1 cellular context compared by ENCODE assay signal in the genomic region with DNA sequence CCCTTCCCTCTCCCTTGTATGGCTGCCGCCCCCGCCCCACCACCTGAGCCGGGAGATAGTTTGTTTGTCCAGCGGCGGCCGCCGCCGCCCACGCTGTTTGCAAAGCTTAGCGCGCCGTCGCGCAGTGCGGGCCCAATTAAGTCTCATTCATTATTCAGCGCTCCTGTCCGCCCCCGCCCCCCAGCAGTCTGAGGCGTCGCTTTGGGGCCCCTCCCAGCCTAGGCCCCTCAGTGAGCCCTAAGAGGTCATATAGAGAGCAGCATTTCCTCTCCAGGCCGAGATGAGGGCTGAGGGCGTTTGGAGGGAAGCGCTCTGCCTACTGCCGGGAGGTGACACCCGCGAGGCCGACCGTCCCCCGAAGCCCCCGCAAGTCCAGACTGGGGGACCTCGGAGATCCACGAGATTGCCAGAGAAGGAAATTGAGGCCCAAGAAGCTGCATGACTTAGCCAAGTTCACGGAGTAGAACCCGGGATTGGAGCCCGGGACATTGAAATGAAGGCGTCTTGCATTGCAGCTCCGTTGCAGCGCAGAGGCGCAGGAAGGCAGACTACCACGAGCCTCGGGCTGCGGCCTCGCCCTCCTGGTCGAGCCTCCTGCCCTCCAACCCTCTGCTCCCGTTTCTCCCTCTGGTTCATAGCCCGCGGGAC.
TF ChIP-seq lines count a peak whose summit lies in the region.

A gene (plus strand): TSS at position 230 of the 648 bp plus-strand sequence. CDS start 1,985 bp downstream, outside the sequence.

TF ChIP-seq in HepG2, 621 proteins besides CTCF, POLR2A, EP300 and RAD21 (continued from another document):
- TF ChIP-seq, protein P1, sequence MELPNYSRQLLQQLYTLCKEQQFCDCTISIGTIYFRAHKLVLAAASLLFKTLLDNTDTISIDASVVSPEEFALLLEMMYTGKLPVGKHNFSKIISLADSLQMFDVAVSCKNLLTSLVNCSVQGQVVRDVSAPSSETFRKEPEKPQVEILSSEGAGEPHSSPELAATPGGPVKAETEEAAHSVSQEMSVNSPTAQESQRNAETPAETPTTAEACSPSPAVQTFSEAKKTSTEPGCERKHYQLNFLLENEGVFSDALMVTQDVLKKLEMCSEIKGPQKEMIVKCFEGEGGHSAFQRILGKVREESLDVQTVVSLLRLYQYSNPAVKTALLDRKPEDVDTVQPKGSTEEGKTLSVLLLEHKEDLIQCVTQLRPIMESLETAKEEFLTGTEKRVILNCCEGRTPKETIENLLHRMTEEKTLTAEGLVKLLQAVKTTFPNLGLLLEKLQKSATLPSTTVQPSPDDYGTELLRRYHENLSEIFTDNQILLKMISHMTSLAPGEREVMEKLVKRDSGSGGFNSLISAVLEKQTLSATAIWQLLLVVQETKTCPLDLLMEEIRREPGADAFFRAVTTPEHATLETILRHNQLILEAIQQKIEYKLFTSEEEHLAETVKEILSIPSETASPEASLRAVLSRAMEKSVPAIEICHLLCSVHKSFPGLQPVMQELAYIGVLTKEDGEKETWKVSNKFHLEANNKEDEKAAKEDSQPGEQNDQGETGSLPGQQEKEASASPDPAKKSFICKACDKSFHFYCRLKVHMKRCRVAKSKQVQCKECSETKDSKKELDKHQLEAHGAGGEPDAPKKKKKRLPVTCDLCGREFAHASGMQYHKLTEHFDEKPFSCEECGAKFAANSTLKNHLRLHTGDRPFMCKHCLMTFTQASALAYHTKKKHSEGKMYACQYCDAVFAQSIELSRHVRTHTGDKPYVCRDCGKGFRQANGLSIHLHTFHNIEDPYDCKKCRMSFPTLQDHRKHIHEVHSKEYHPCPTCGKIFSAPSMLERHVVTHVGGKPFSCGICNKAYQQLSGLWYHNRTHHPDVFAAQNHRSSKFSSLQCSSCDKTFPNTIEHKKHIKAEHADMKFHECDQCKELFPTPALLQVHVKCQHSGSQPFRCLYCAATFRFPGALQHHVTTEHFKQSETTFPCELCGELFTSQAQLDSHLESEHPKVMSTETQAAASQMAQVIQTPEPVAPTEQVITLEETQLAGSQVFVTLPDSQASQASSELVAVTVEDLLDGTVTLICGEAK (IDR thresholded peaks at IDR 0.05) = no peak
- TF ChIP-seq, protein P1 (CRISPR knock-in tag; IDR thresholded peaks at IDR 0.05) = peak; percentile 65; the same call in 1 of the 2 replicates
- TF ChIP-seq GFI1 (CRISPR knock-in tag; IDR thresholded peaks at IDR 0.05; ENCODE audit: borderline replicate concordance) = no peak
- TF ChIP-seq, protein P2, sequence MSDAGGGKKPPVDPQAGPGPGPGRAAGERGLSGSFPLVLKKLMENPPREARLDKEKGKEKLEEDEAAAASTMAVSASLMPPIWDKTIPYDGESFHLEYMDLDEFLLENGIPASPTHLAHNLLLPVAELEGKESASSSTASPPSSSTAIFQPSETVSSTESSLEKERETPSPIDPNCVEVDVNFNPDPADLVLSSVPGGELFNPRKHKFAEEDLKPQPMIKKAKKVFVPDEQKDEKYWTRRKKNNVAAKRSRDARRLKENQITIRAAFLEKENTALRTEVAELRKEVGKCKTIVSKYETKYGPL (CRISPR knock-in tag; IDR thresholded peaks at IDR 0.05) = no peak
- no peak for TF ChIP-seq KLF9 (CRISPR knock-in tag; IDR thresholded peaks at IDR 0.05; ENCODE audit: low read depth)
- TF ChIP-seq ZSCAN21 (CRISPR knock-in tag; IDR thresholded peaks at IDR 0.05; ENCODE audit: borderline replicate concordance) = peak; percentile 29; the same call in 1 of the 2 replicates
- TF ChIP-seq, protein P3, sequence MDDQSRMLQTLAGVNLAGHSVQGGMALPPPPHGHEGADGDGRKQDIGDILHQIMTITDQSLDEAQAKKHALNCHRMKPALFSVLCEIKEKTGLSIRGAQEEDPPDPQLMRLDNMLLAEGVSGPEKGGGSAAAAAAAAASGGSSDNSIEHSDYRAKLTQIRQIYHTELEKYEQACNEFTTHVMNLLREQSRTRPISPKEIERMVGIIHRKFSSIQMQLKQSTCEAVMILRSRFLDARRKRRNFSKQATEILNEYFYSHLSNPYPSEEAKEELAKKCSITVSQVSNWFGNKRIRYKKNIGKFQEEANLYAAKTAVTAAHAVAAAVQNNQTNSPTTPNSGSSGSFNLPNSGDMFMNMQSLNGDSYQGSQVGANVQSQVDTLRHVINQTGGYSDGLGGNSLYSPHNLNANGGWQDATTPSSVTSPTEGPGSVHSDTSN (CRISPR knock-in tag; IDR thresholded peaks at IDR 0.05; ENCODE audit: borderline replicate concordance) = no peak
- no peak for TF ChIP-seq RORA (CRISPR knock-in tag; IDR thresholded peaks at IDR 0.05)
- no peak for TF ChIP-seq RBM22 (optimal IDR thresholded peaks at IDR 0.05; ENCODE audit: low read length)
- TF ChIP-seq ZNF205 (CRISPR knock-in tag; IDR thresholded peaks at IDR 0.05) = no peak
- no peak for TF ChIP-seq ZNF615 (CRISPR knock-in tag; IDR thresholded peaks at IDR 0.05; ENCODE audit: borderline replicate concordance)
- no peak for TF ChIP-seq MIER3 (CRISPR knock-in tag; IDR thresholded peaks at IDR 0.05; ENCODE audit: borderline replicate concordance)
- no peak for TF ChIP-seq ZNF296 (CRISPR knock-in tag; conservative IDR thresholded peaks at IDR 0.05)
- TF ChIP-seq, protein P4, sequence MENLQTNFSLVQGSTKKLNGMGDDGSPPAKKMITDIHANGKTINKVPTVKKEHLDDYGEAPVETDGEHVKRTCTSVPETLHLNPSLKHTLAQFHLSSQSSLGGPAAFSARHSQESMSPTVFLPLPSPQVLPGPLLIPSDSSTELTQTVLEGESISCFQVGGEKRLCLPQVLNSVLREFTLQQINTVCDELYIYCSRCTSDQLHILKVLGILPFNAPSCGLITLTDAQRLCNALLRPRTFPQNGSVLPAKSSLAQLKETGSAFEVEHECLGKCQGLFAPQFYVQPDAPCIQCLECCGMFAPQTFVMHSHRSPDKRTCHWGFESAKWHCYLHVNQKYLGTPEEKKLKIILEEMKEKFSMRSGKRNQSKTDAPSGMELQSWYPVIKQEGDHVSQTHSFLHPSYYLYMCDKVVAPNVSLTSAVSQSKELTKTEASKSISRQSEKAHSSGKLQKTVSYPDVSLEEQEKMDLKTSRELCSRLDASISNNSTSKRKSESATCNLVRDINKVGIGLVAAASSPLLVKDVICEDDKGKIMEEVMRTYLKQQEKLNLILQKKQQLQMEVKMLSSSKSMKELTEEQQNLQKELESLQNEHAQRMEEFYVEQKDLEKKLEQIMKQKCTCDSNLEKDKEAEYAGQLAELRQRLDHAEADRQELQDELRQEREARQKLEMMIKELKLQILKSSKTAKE (CRISPR knock-in tag; IDR thresholded peaks at IDR 0.05; ENCODE audit: borderline replicate concordance) = no peak
- 0 out of 2 replicates have a peak, but pooled peaks have one; percentile 51 for TF ChIP-seq NRL (CRISPR knock-in tag; IDR thresholded peaks at IDR 0.05; ENCODE audit: borderline replicate concordance)
- 0 out of 2 replicates have a peak, but pooled peaks have one; percentile 38 for TF ChIP-seq CHCHD3 (CRISPR knock-in tag; IDR thresholded peaks at IDR 0.05)
- no peak for TF ChIP-seq TRIM24 (CRISPR knock-in tag; IDR thresholded peaks at IDR 0.05)
- TF ChIP-seq ZNF605 (CRISPR knock-in tag; IDR thresholded peaks at IDR 0.05) = no peak
- no peak for TF ChIP-seq NCOR1 (IDR thresholded peaks at IDR 0.05; ENCODE audit: borderline replicate concordance, low read length)
- TF ChIP-seq NFIC (IDR thresholded peaks at IDR 0.05; ENCODE audit: low read length) = no peak
- no peak for TF ChIP-seq BORCS8-MEF2B (CRISPR knock-in tag; IDR thresholded peaks at IDR 0.05)
- TF ChIP-seq, protein P5, sequence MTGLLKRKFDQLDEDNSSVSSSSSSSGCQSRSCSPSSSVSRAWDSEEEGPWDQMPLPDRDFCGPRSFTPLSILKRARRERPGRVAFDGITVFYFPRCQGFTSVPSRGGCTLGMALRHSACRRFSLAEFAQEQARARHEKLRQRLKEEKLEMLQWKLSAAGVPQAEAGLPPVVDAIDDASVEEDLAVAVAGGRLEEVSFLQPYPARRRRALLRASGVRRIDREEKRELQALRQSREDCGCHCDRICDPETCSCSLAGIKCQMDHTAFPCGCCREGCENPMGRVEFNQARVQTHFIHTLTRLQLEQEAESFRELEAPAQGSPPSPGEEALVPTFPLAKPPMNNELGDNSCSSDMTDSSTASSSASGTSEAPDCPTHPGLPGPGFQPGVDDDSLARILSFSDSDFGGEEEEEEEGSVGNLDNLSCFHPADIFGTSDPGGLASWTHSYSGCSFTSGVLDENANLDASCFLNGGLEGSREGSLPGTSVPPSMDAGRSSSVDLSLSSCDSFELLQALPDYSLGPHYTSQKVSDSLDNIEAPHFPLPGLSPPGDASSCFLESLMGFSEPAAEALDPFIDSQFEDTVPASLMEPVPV (CRISPR knock-in tag; IDR thresholded peaks at IDR 0.05) = peak; percentile 37; the same call in 1 of the 2 replicates
- 0 out of 2 replicates have a peak, but pooled peaks have one; percentile 29 for TF ChIP-seq CAMTA2 (CRISPR knock-in tag; IDR thresholded peaks at IDR 0.05; ENCODE audit: borderline replicate concordance)
